ENCODE assay signal across 14 cellular contexts in genomic region chr7:8111282-8111681, GRCh38.
DNase-seq lines count a peak whose midpoint lies in the region; ATAC-seq and TF ChIP-seq lines count a peak whose summit lies in the region.
"Had no signal": no experiment of that assay in that cellular context is flagged by ENCODE, and none has a peak within 500 bp of the region (broad histone marks: within the 10 kb centered on the region; RNA-seq: fewer than 3 reads in every experiment).

No MANE protein-coding gene starts in this region.

- H3K4me1 Mint-ChIP-seq in IgD-negative memory B cell = peaks cover 27 to 29% (median 29%) of the 10 kb centered on the region in 3 donors
- H3K4me1 Mint-ChIP-seq in stimulated activated naive B cell treated with anti-CD40 and anti-IgM and Interleukin-4, amounts not matched to agents 10 μg/mL and 1 μg/mL and 100 μg/mL, for 72 hours = peaks cover 25 to 54% of the 10 kb centered on the region in 2 donors

- peak overlapping the region in 1 of 4 donors; percentile 39 for H3K4me3 Mint-ChIP-seq in IgD-negative memory B cell
- no peak overlapping the region for H3K4me3 Mint-ChIP-seq in stimulated activated naive B cell treated with anti-CD40 and anti-IgM and Interleukin-4, amounts not matched to agents 10 μg/mL and 1 μg/mL and 100 μg/mL, for 72 hours

- no peak for TF ChIP-seq CTCF in GM10266 (IDR thresholded peaks at IDR 0.05; ENCODE audit: control insufficient read depth, insufficient read depth, low read depth, missing control alignments)

- H3K27ac Mint-ChIP-seq in IgD-negative memory B cell = peak overlapping the region in 2 of 3 donors; percentile 39 to 50
- H3K27ac Mint-ChIP-seq in stimulated activated naive B cell treated with anti-CD40 and anti-IgM and Interleukin-4, amounts not matched to agents 10 μg/mL and 1 μg/mL and 100 μg/mL, for 72 hours = peak overlapping the region; percentile 20

- no peak for ATAC-seq in stimulated activated naive B cell treated with anti-CD40 and anti-IgM and Interleukin-4, amounts not matched to agents 10 μg/mL and 1 μg/mL and 100 μg/mL, for 72 hours (replicated peaks)
- ATAC-seq: K562 had no signal

- no peaks in the 10 kb centered on the region for H3K27me3 Mint-ChIP-seq in IgD-negative memory B cell
- H3K27me3 Mint-ChIP-seq in stimulated activated naive B cell treated with anti-CD40 and anti-IgM and Interleukin-4, amounts not matched to agents 10 μg/mL and 1 μg/mL and 100 μg/mL, for 72 hours = no peaks in the 10 kb centered on the region
- H3K27me3 Mint-ChIP-seq: CD4-positive, alpha-beta memory T cell had no signal

- H3K36me3 Mint-ChIP-seq in IgD-negative memory B cell = no peaks in the 10 kb centered on the region
- H3K36me3 Mint-ChIP-seq in stimulated activated naive B cell treated with anti-CD40 and anti-IgM and Interleukin-4, amounts not matched to agents 10 μg/mL and 1 μg/mL and 100 μg/mL, for 72 hours = peaks cover 11 to 25% of the 10 kb centered on the region in 2 donors

- DNase-seq in NCI-H1092 treated with DMSO at 0.1 percent for 48 hours (lab: John Stamatoyannopoulos, UW) (peak; percentile 18), NCI-H1092 (lab: John Stamatoyannopoulos, UW) (no peak), iPS-NIHi11 (ENCODE audit: low spot score) (peak; percentile 40), GM10266 (ENCODE audit: extremely low spot score) (no peak), NCI-H226 (no peak), 8988T (no peak)
- DNase-seq in stimulated activated naive B cell treated with anti-CD40 and anti-IgM and Interleukin-4, amounts not matched to agents 10 μg/mL and 1 μg/mL and 100 μg/mL, for 72 hours = no peak
- DNase-seq: C1 segment of cervical spinal cord; CD4-positive, alpha-beta memory T cell; COR-L47; DND-41; GF-D8 had no signal

- peaks cover 0 to 3% (median 0%) of the 10 kb centered on the region in 3 donors for H3K9me3 Mint-ChIP-seq in IgD-negative memory B cell
- H3K9me3 Mint-ChIP-seq in stimulated activated naive B cell treated with anti-CD40 and anti-IgM and Interleukin-4, amounts not matched to agents 10 μg/mL and 1 μg/mL and 100 μg/mL, for 72 hours = peaks cover 10 to 12% of the 10 kb centered on the region in 2 donors

Comparison
In these comparisons a context has a peak if more than half of its experiments do, and no peak if none do; other contexts are left out.
1. DNase-seq: peak in NCI-H1092 treated with DMSO at 0.1 percent for 48 hours (single experiment) and iPS-NIHi11 (single experiment); none in NCI-H1092 (single experiment), stimulated activated naive B cell treated with anti-CD40 and anti-IgM and Interleukin-4, amounts not matched to agents 10 μg/mL and 1 μg/mL and 100 μg/mL, for 72 hours (single experiment), GM10266 (single experiment), NCI-H226 (single experiment) and 8988T (single experiment).